ENCODE assay signal across 8 cellular contexts in genomic region chr7:64098-64521, GRCh38.
DNase-seq lines count a peak whose midpoint lies in the region; ATAC-seq, FAIRE-seq and TF ChIP-seq lines count a peak whose summit lies in the region.

No MANE protein-coding gene starts in this region.

- H3K4me1 Mint-ChIP-seq in activated T-cell treated with anti-CD3 and anti-CD28 coated beads, Interleukin-2, amount 50 U/mL, for 24 hours (ENCODE audit: low read depth) = no peaks in the 10 kb centered on the region

- H3K9me3 Mint-ChIP-seq in activated T-cell treated with anti-CD3 and anti-CD28 coated beads, Interleukin-2, amount 50 U/mL, for 24 hours = no peaks in the 10 kb centered on the region

- TF ChIP-seq CTCF in pancreas (IDR thresholded peaks at IDR 0.05) = peak in 2 of 4 donors; percentile 22 to 34

- no peaks in the 10 kb centered on the region for H3K79me2 ChIP-seq in Karpas-422 (ENCODE audit: low read length)

- no peaks in the 10 kb centered on the region for H4K20me1 ChIP-seq in Karpas-422 (ENCODE audit: insufficient read depth, low read depth, low read length)

- H3K9me2 ChIP-seq in Karpas-422 (replicated peaks; ENCODE audit: insufficient read depth, low read length) = no peaks in the 10 kb centered on the region

- H3K4me3 Mint-ChIP-seq in activated T-cell treated with anti-CD3 and anti-CD28 coated beads, Interleukin-2, amount 50 U/mL, for 24 hours = no peak overlapping the region

- H3K27me3 ChIP-seq in Karpas-422 (ENCODE audit: low read length) = no peaks in the 10 kb centered on the region
- H3K27me3 ChIP-seq in pancreas = no peaks in the 10 kb centered on the region

- ATAC-seq in pancreas (peak in 3 of 4 donors; percentile 66 to 87 (median 81)), GM18873 (IDR thresholded peaks at IDR 0.05; ENCODE audit: low FRiP score, unreplicated experiment) (no peak), HG02588 (IDR thresholded peaks at IDR 0.05; ENCODE audit: unreplicated experiment) (no peak)

- H3K27ac ChIP-seq in Karpas-422 (ENCODE audit: low read length) = no peak overlapping the region
- no peak overlapping the region for H3K27ac ChIP-seq in pancreas

- intact Hi-C loops in pancreas (cut with DNase I) = no loop called here

- no peaks in the 10 kb centered on the region for H3K36me3 ChIP-seq in Karpas-422 (ENCODE audit: insufficient read depth, low read length)
- no peaks in the 10 kb centered on the region for H3K36me3 ChIP-seq in pancreas

- FAIRE-seq in frontal cortex (lab: Jason Lieb, UNC) (no peak), pancreas (lab: Jason Lieb, UNC) (no peak)

- H3K4me2 ChIP-seq in Karpas-422 (ENCODE audit: low read depth, low read length, poor library complexity, severe bottlenecking) = no peak overlapping the region

- H3K27ac Mint-ChIP-seq in activated T-cell treated with anti-CD3 and anti-CD28 coated beads, Interleukin-2, amount 50 U/mL, for 24 hours = no peak overlapping the region

- H3K4me3 ChIP-seq in Karpas-422 (ENCODE audit: low read length) (no peak overlapping the region), pancreas (no peak overlapping the region)

- H3K27me3 Mint-ChIP-seq in activated T-cell treated with anti-CD3 and anti-CD28 coated beads, Interleukin-2, amount 50 U/mL, for 24 hours = no peaks in the 10 kb centered on the region

- H3K9ac ChIP-seq in Karpas-422 (ENCODE audit: low read length) = no peak overlapping the region

- WGBS in pancreas, 2 donors = 53 to 60% methylated on average over 4 of the region's 4 CpGs

- H3K36me3 Mint-ChIP-seq in activated T-cell treated with anti-CD3 and anti-CD28 coated beads, Interleukin-2, amount 50 U/mL, for 24 hours (ENCODE audit: low read depth) = no peaks in the 10 kb centered on the region

- peak; percentile 56 for DNase-seq in DMS153 treated with DMSO at 0.1 percent for 48 hours (lab: John Stamatoyannopoulos, UW; ENCODE audit: unreplicated experiment)
- peak; percentile 69 for DNase-seq in Karpas-422
- peak; percentile 70 for DNase-seq in SW480 (ENCODE audit: low spot score)
- peak; percentile 24 to 62 for DNase-seq in frontal cortex (ENCODE audit: low spot score in 2 of 2)
- DNase-seq in pancreas = peak in 3 of 6 donors; percentile 43 to 69 (median 66)
- no peak for DNase-seq in activated T-cell treated with anti-CD3 and anti-CD28 coated beads, Interleukin-2, amount 50 U/mL, for 24 hours

- no peaks in the 10 kb centered on the region for H3K9me3 ChIP-seq in Karpas-422 (ENCODE audit: low read length)
- no peaks in the 10 kb centered on the region for H3K9me3 ChIP-seq in pancreas

- no peak overlapping the region for H2AFZ ChIP-seq in Karpas-422 (ENCODE audit: low read length)

- H3K4me1 ChIP-seq in Karpas-422 (ENCODE audit: low read length) = peaks cover 5% of the 10 kb centered on the region; the same call in 1 of the 2 replicates
- H3K4me1 ChIP-seq in pancreas = peaks cover 0 to 3% (median 0%) of the 10 kb centered on the region in 3 donors

Comparison
In these comparisons a context has a peak if more than half of its experiments do, and no peak if none do; other contexts are left out.
1. ATAC-seq: peak in pancreas (3 of 4); none in GM18873 (single experiment) and HG02588 (single experiment).